ENCODE assay signal across 7 cellular contexts in the genomic region with DNA sequence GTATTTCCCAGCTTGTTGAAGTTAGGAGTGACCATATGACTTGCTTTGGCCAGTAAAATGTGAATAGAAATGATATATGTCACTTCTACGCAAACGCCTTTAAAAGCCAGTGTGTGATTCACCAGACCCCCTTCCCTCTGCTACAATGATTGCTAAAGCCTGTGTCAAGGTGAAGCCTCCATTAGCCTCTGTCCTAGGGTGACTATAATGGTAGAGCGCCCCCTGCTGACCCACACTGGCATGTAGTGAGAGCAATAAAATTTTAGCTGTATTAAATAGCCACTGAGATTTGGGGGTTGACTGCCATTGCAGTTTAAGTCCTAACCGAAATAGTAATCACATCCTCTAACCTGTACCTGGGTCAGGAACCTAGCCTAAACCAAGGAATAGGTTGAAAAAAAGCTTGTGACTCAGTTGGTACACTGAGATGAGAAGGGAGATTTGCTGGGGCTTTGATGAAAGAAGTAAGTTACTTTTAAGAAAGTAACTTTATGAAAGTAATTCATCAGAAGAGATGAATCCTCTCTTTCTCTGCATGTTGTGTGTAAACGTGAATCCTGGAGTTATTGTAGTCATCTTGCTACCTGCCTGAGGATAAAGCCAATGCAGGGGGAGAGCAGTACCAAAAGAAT. TPM values are rescaled to one million over a fixed set of nuclear protein-coding genes. Genes with fewer than 3 reads are reported as not detected.
DNase-seq lines count a peak whose midpoint lies in the region; ATAC-seq and TF ChIP-seq lines count a peak whose summit lies in the region.

No MANE protein-coding gene starts in this region.

- H3K27ac ChIP-seq in ascending aorta, result no peak overlapping the region

- no peaks in the 10 kb centered on the region for H3K27me3 ChIP-seq in ascending aorta

- H3K4me1 ChIP-seq in ascending aorta, result no peaks in the 10 kb centered on the region

- intact Hi-C loops in ascending aorta (cut with DNase I), result no loop called here

- ATAC-seq in GM18498 (IDR thresholded peaks at IDR 0.05; ENCODE audit: unreplicated experiment) (peak; percentile 94), HG02571 (IDR thresholded peaks at IDR 0.05; ENCODE audit: unreplicated experiment) (peak; percentile 94)

- peak; percentile 40 to 62 (median 54) for TF ChIP-seq CTCF in ascending aorta (IDR thresholded peaks at IDR 0.05)

- no peaks in the 10 kb centered on the region for H3K36me3 ChIP-seq in ascending aorta

- DNase-seq in NAMALWA (ENCODE audit: low spot score), result peak; percentile 81
- peak; percentile 54 to 74 (median 66) for DNase-seq in T-helper 2 cell
- DNase-seq in ascending aorta (ENCODE audit: low spot score in 2 of 2), result peak in 1 of 2 donors; percentile 78
- peak; percentile 58 for DNase-seq in iPS DF 4.7 (ENCODE audit: extremely low read depth, low spot score)
- peak; percentile 79 for DNase-seq in stimulated activated CD4-positive, alpha-beta T cell treated with anti-CD3 and anti-CD28 coated beads, Interleukin-12 subunit alpha, Interleukin-12 subunit beta, amount 100 ng/mL, for 4 hours

- H3K4me3 ChIP-seq in ascending aorta, result no peak overlapping the region

- H3K9me3 ChIP-seq in ascending aorta, result no peaks in the 10 kb centered on the region

RNA-seq across cellular contexts. Expression of a gene that starts 52.6 kb away (rescaled TPM):
- 4.4 TPM for total RNA-seq in ascending aorta

RNA-seq across cellular contexts. Expression of a gene that starts 52.8 kb away (rescaled TPM):
- 3.0 TPM for total RNA-seq in ascending aorta
